Comparison of ENCODE assay signal across 10 cellular contexts in genomic region chr19:19459099-19459498, GRCh38. TPM values are rescaled to one million over a fixed set of nuclear protein-coding genes. Genes with fewer than 3 reads are reported as not detected.
A peak's percentile ranks its signal among the peaks of the same experiment; 100 is the strongest.
DNase-seq lines count a peak whose midpoint lies in the region; ATAC-seq and TF ChIP-seq lines count a peak whose summit lies in the region.
"Had no signal": no experiment of that assay in that cellular context is flagged by ENCODE, and none has a peak within 500 bp of the region (broad histone marks: within the 10 kb centered on the region; RNA-seq: fewer than 3 reads in every experiment).

No MANE protein-coding gene starts in this region.

- no peak overlapping the region for H3K4me2 ChIP-seq in GM23338

- no peak overlapping the region for H3K4me3 Mint-ChIP-seq in GM23338
- H3K4me3 Mint-ChIP-seq in naive thymus-derived CD8-positive, alpha-beta T cell = peak overlapping the region; percentile 80 to 97 (median 89)

- H3K4me1 ChIP-seq in GM23338 (ENCODE audit: insufficient read depth) = peaks cover 55% of the 10 kb centered on the region

- peaks cover 73% of the 10 kb centered on the region for H3K4me1 Mint-ChIP-seq in GM23338
- H3K4me1 Mint-ChIP-seq in naive thymus-derived CD8-positive, alpha-beta T cell = peaks cover 35 to 88% (median 78%) of the 10 kb centered on the region in 4 donors

- H3K79me2 ChIP-seq in GM23338 (replicated peaks; ENCODE audit: insufficient read depth) = peaks cover 100% of the 10 kb centered on the region

- H3K27ac Mint-ChIP-seq in GM23338 = no peak overlapping the region
- H3K27ac Mint-ChIP-seq in naive thymus-derived CD8-positive, alpha-beta T cell = peak overlapping the region; percentile 93 to 99 (median 98)

- H3K36me3 ChIP-seq in GM23338 (ENCODE audit: insufficient read depth) = no peaks in the 10 kb centered on the region

- H4K20me1 ChIP-seq in GM23338 (replicated peaks; ENCODE audit: insufficient read depth) = peaks cover 50% of the 10 kb centered on the region

- CTCF ChIA-PET in AG04450 (lab: Charles Lee) = no interaction called here

- H2AFZ ChIP-seq in GM23338 = no peak overlapping the region

- no peak for ATAC-seq in GM23338
- ATAC-seq in naive thymus-derived CD8-positive, alpha-beta T cell = peak in 1 of 2 donors; percentile 3
- ATAC-seq in GM21367 (IDR thresholded peaks at IDR 0.05; ENCODE audit: unreplicated experiment) = no peak

- H3K4me3 ChIP-seq in AG04450 (ENCODE audit: low read depth, low read length) (peak overlapping the region; percentile 36), GM23338 (no peak overlapping the region)

- TF ChIP-seq CTCF in AG04450 (IDR thresholded peaks at IDR 0.05; ENCODE audit: low read depth, low read length) = no peak
- no peak for TF ChIP-seq CTCF in GM23338 (conservative IDR thresholded peaks at IDR 0.05; ENCODE audit: low read depth in 2 of 2)

- no peaks in the 10 kb centered on the region for H3K9me3 Mint-ChIP-seq in GM23338
- no peaks in the 10 kb centered on the region for H3K9me3 Mint-ChIP-seq in naive thymus-derived CD8-positive, alpha-beta T cell

- H3K9me2 ChIP-seq in GM23338 (ENCODE audit: insufficient read depth) = no peaks in the 10 kb centered on the region

- POLR2A ChIA-PET in AG04450 (lab: Yijun Ruan, JAX) = no interaction called here
- POLR2A ChIA-PET in naive thymus-derived CD8-positive, alpha-beta T cell (lab: Charles Lee) = interaction anchor here (0.9 to 3.8 kb wide), 11 partner anchors 8 to 94 kb away, joined by 3 to 26 read pairs (median 6); partner anchors contain the start of gene GATAD2A

- H3K27me3 ChIP-seq in AG04450 (ENCODE audit: control insufficient read depth, insufficient read depth, low read length) = no peaks in the 10 kb centered on the region
- H3K27me3 ChIP-seq in GM23338 (ENCODE audit: insufficient read depth) = no peaks in the 10 kb centered on the region

- H3F3A ChIP-seq in GM23338 (replicated peaks; ENCODE audit: low read depth) = peaks cover 20% of the 10 kb centered on the region

- H3K27me3 Mint-ChIP-seq in GM23338 (ENCODE audit: insufficient read depth, low read depth, poor library complexity) = peaks cover 22% of the 10 kb centered on the region
- no peaks in the 10 kb centered on the region for H3K27me3 Mint-ChIP-seq in naive thymus-derived CD8-positive, alpha-beta T cell

- no peak for DNase-seq in AG04450 (ENCODE audit: low read depth, low spot score)
- no peak for DNase-seq in GM23338 (ENCODE audit: low spot score)
- peak in 3 of 10 donors; percentile 30 to 47 (median 36) for DNase-seq in naive thymus-derived CD8-positive, alpha-beta T cell
- DNase-seq in NCI-H2196 (lab: John Stamatoyannopoulos, UW; ENCODE audit: unreplicated experiment) = no peak
- DNase-seq in SW480 (ENCODE audit: low spot score) = no peak
- DNase-seq in cerebellar nuclear complex (lab: John Stamatoyannopoulos, UW) = no peak
- DNase-seq: DMS79 treated with DMSO at 0.1 percent for 48 hours, NCI-H1417 treated with DMSO at 0.1 percent for 48 hours had no signal

- H3K27ac ChIP-seq in AG04450 (ENCODE audit: low read depth, low read length) (peak overlapping the region; percentile 87), GM23338 (ENCODE audit: low read depth) (peak overlapping the region; percentile 93; the same call in 1 of the 2 replicates), adipose tissue (ENCODE audit: low read depth, low read length) (peak overlapping the region; percentile 24)

- peaks cover 6% of the 10 kb centered on the region; the same call in 2 of the 3 replicates for H3K36me3 Mint-ChIP-seq in GM23338 (ENCODE audit: low read depth)
- peaks cover 0 to 6% (median 0%) of the 10 kb centered on the region in 3 donors for H3K36me3 Mint-ChIP-seq in naive thymus-derived CD8-positive, alpha-beta T cell

- no peaks in the 10 kb centered on the region; the same call in 1 of the 2 replicates for H3K9me3 ChIP-seq in AG04450 (ENCODE audit: control insufficient read depth, insufficient read depth, low read length)

TF ChIP-seq in GM23338, 12 proteins besides CTCF, POLR2A, EP300 and RAD21 (continues in another document):
- TF ChIP-seq ZNF462 (CRISPR knock-in tag; IDR thresholded peaks at IDR 0.05) (no peak), POLR2AphosphoS5 (IDR thresholded peaks at IDR 0.05; ENCODE audit: low read depth) (no peak), JUNB (IDR thresholded peaks at IDR 0.05; ENCODE audit: unreplicated experiment) (no peak), CREB1 (CRISPR knock-in tag; IDR thresholded peaks at IDR 0.05; ENCODE audit: low read depth) (no peak), ZNF114 (CRISPR knock-in tag; IDR thresholded peaks at IDR 0.05) (no peak)

RNA-seq across cellular contexts. Expression of gene GATAD2A, which starts 53.6 kb away (rescaled TPM):
- polyA plus RNA-seq in AG04450 (2011; rRNA removed) (22.0 and 23.4 TPM in 2 replicates), GM23338 (2016; fragmentation: Nextera tagmentation; extraction: Ambion mirVana) (40.0 and 49.2 TPM in 2 replicates), adipose tissue (10 to 100 TPM; 12.6 to 33.8 (median 24.9) TPM)
- 16.6 and 23.3 TPM in 2 replicates for polyA minus RNA-seq in AG04450 (2011; rRNA and poly(A)+ RNA removed)
- 123 and 151 TPM in 2 replicates for total RNA-seq in GM23338 (2014; rRNA removed; shearing (Covaris generic))
- total RNA-seq in naive thymus-derived CD8-positive, alpha-beta T cell = 100 to 1,000 TPM; 101 to 107 TPM
- 10 to 100 TPM; 14.5 to 35.1 (median 20.2) TPM for polyA plus RNA-seq in naive thymus-derived CD8-positive, alpha-beta T cell

RNA-seq across cellular contexts. Expression of gene TSSK6, which starts 56.2 kb away (rescaled TPM):
- polyA plus RNA-seq in AG04450 (2011; rRNA removed) = 1.0 and 1.7 TPM in 2 replicates
- 0.48 and 0.60 TPM in 2 replicates for polyA minus RNA-seq in AG04450 (2011; rRNA and poly(A)+ RNA removed)
- 4.5 and 4.9 TPM in 2 replicates for total RNA-seq in GM23338 (2014; rRNA removed; shearing (Covaris generic))
- polyA plus RNA-seq in GM23338 (2016; fragmentation: Nextera tagmentation; extraction: Ambion mirVana) = 0.28 and 0.63 TPM in 2 replicates
- 1 to 10 TPM in 2 of 3 donors, under 1 TPM in 1; 0.82 to 1.2 (median 1.1) TPM for polyA plus RNA-seq in adipose tissue
- 10 to 100 TPM in 1 of 2 experiments, 1 to 10 TPM in 1; 9.3 to 10.8 TPM for total RNA-seq in naive thymus-derived CD8-positive, alpha-beta T cell
- polyA plus RNA-seq in naive thymus-derived CD8-positive, alpha-beta T cell = 1 to 10 TPM in 2 of 3 donors, under 1 TPM in 1; 0.59 to 3.7 (median 3.1) TPM

RNA-seq across cellular contexts. Expression of gene NDUFA13, which starts 56.9 kb away (rescaled TPM):
- polyA plus RNA-seq in AG04450 (2011; rRNA removed) (388 and 454 TPM in 2 replicates), GM23338 (2016; fragmentation: Nextera tagmentation; extraction: Ambion mirVana) (598 and 619 TPM in 2 replicates), adipose tissue (100 to 1,000 TPM; 169 to 404 (median 248) TPM)
- polyA minus RNA-seq in AG04450 (2011; rRNA and poly(A)+ RNA removed) = 86.2 and 132 TPM in 2 replicates
- total RNA-seq in GM23338 (2014; rRNA removed; shearing (Covaris generic)) = 37.6 and 143 TPM in 2 replicates
- total RNA-seq in naive thymus-derived CD8-positive, alpha-beta T cell = 100 to 1,000 TPM; 177 to 180 TPM
- polyA plus RNA-seq in naive thymus-derived CD8-positive, alpha-beta T cell = 100 to 1,000 TPM; 329 to 360 (median 338) TPM

Comparison
In these comparisons a context has a peak if more than half of its experiments do, and no peak if none do; other contexts are left out.
1. H3K27ac ChIP-seq: peak in every context shown above with its lines; median percentile 93 in GM23338; 87 in AG04450; 24 in adipose tissue.